ENCODE assay signal across 11 cellular contexts in genomic region chr6:159467473-159468041, GRCh38.
A peak's percentile ranks its signal among the peaks of the same experiment; 100 is the strongest.
DNase-seq lines count a peak whose midpoint lies in the region; ATAC-seq and TF ChIP-seq lines count a peak whose summit lies in the region.
"Had no signal": no experiment of that assay in that cellular context is flagged by ENCODE, and none has a peak within 500 bp of the region (broad histone marks: within the 10 kb centered on the region; RNA-seq: fewer than 3 reads in every experiment).

No MANE protein-coding gene starts in this region.

- TF ChIP-seq CTCF in right lobe of liver (IDR thresholded peaks at IDR 0.05), result no peak

- H3K9me3 ChIP-seq in BLaER1, result peaks cover 35% of the 10 kb centered on the region
- H3K9me3 ChIP-seq in right lobe of liver, result no peaks in the 10 kb centered on the region
- H3K9me3 ChIP-seq: right atrium auricular region had no signal

- H3K9ac ChIP-seq in BLaER1, result peak overlapping the region; percentile 28; the same call in 1 of the 2 replicates

- H3K36me3 ChIP-seq in BLaER1, result peaks cover 6% of the 10 kb centered on the region
- no peaks in the 10 kb centered on the region for H3K36me3 ChIP-seq in right lobe of liver
- H3K36me3 ChIP-seq: right atrium auricular region had no signal

- peak; percentile 56 for ATAC-seq in GM18867 (IDR thresholded peaks at IDR 0.05; ENCODE audit: unreplicated experiment)
- ATAC-seq in HG02885 (IDR thresholded peaks at IDR 0.05; ENCODE audit: poor library complexity, unreplicated experiment), result peak; percentile 93
- ATAC-seq in right lobe of liver, result no peak
- ATAC-seq: Panc1, WTC11 had no signal

- no peak for TF ChIP-seq POLR2A in right lobe of liver (IDR thresholded peaks at IDR 0.05)

- peak overlapping the region; percentile 69 for H3K4me2 ChIP-seq in BLaER1

- H3K4me1 ChIP-seq in BLaER1, result peaks cover 34% of the 10 kb centered on the region
- H3K4me1 ChIP-seq in right lobe of liver, result peaks cover 0 to 6% (median 3%) of the 10 kb centered on the region in 4 donors
- H3K4me1 ChIP-seq: right atrium auricular region had no signal

- intact Hi-C loops in right lobe of liver (cut with DNase I), result loop anchor here in 1 of 2 donors (5.0 to 10.0 kb wide), 2 partner anchors 215 to 293 kb away; no protein-coding TSS in a partner anchor

- no peaks in the 10 kb centered on the region for H4K20me1 ChIP-seq in BLaER1

- H3K27ac ChIP-seq in BLaER1 (peak overlapping the region; percentile 42), right lobe of liver (no peak overlapping the region)
- H3K27ac ChIP-seq: right atrium auricular region had no signal

- H3K4me3 ChIP-seq in BLaER1 (no peak overlapping the region), right lobe of liver (no peak overlapping the region)
- H3K4me3 ChIP-seq: right atrium auricular region had no signal

- DNase-seq in RKO (ENCODE audit: low spot score) (peak; percentile 27), 8988T (no peak), right lobe of liver (no peak), NCI-H526 treated with DMSO at 0.1 percent for 48 hours (lab: John Stamatoyannopoulos, UW) (no peak)
- no peak for DNase-seq in activated naive CD4-positive, alpha-beta T cell treated with anti-CD3 and anti-CD28 coated beads, Interleukin-2, amount 50 U/mL, for 16 hours

- WGBS in right lobe of liver (ENCODE audit: insufficient coverage, low coverage, low lambda C conversion rate, missing lambda C conversion rate), result 49% methylated on average over 5 of the region's 5 CpGs

- H3K27me3 ChIP-seq in BLaER1 (no peaks in the 10 kb centered on the region), right lobe of liver (no peaks in the 10 kb centered on the region)
- H3K27me3 ChIP-seq: right atrium auricular region had no signal

Comparison
In these comparisons a context has a peak if more than half of its experiments do, and no peak if none do; other contexts are left out.
1. ATAC-seq: peak in GM18867 (single experiment) and HG02885 (single experiment); none in right lobe of liver (0 of 4).